1 cellular context compared by ENCODE assay signal in the genomic region with DNA sequence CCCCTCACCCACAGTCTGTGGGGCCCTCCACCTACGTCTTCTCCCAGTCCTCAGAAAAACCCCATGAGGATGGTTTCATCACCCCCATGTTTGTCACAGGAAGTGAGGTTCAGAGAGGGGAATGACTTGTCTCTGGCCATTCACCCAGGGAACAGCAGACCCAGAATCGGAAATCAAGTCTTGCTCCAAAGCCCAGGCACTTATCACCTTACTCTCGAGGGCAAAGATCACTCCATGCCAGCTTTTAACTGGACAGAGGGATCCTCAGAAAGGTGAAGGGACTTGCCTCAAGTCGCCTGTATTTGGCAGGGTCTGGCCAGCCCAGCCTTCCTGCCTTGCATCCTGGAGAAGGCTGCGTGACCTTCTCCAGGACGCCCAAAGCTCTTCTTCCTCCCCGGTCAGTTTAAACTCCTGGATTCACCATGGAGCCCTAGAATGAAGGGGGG.
TF ChIP-seq lines count a peak whose summit lies in the region.

No MANE protein-coding gene starts in this region.

TF ChIP-seq in endothelial cell of umbilical vein, 7 proteins besides CTCF, POLR2A, EP300 and RAD21 (continued from another document):
- TF ChIP-seq POLR2AphosphoS5 (IDR thresholded peaks at IDR 0.05; ENCODE audit: insufficient read depth, low read depth, low read length), result no peak
